20 cellular contexts compared by ENCODE assay signal in genomic region chr7:120320218-120320961, GRCh38. TPM values are rescaled to one million over a fixed set of nuclear protein-coding genes. Genes with fewer than 3 reads are reported as not detected.
DNase-seq lines count a peak whose midpoint lies in the region; ATAC-seq, FAIRE-seq and TF ChIP-seq lines count a peak whose summit lies in the region.
"Had no signal": no experiment of that assay in that cellular context is flagged by ENCODE, and none has a peak within 500 bp of the region (broad histone marks: within the 10 kb centered on the region; RNA-seq: fewer than 3 reads in every experiment).

No MANE protein-coding gene starts in this region.

- H3K27ac ChIP-seq in H1 (ENCODE audit: low read depth, low read length), result no peak overlapping the region
- no peak overlapping the region for H3K27ac ChIP-seq in pancreas
- H3K27ac ChIP-seq: SJSA1 had no signal

- ATAC-seq in GM18868 (IDR thresholded peaks at IDR 0.05; ENCODE audit: unreplicated experiment), result peak; percentile 45
- ATAC-seq in HG03175 (IDR thresholded peaks at IDR 0.05; ENCODE audit: unreplicated experiment), result peak; percentile 42
- ATAC-seq in pancreas, result no peak
- ATAC-seq: Right ventricle myocardium inferior had no signal

- peak overlapping the region; percentile 73 for H3K56ac ChIP-seq in H1 (replicated peaks; ENCODE audit: insufficient read length, low read depth, low read length)

- CTCF ChIA-PET in H1 (lab: Charles Lee; ENCODE audit: partially characterized antibody), result interaction anchor here (0.6 to 1.0 kb wide), 2 partner anchors 8 to 48 kb away, joined by 3 read pairs; partner anchors contain the start of gene KCND2

- H3K4me3 ChIP-seq in H1 (ENCODE audit: extremely low read depth in 1 of 4, insufficient read depth in 2 of 4, low read depth in 3 of 4, low read length in 4 of 4) (no peak overlapping the region), pancreas (no peak overlapping the region)
- H3K4me3 ChIP-seq: SJSA1 had no signal

- WGBS in H1 (ENCODE audit: extremely low coverage in 1 of 2, insufficient coverage in 1 of 2, insufficient read length in 1 of 2, insufficient replicate concordance in 2 of 2, low coverage in 1 of 2, low lambda C conversion rate in 2 of 2, missing lambda C conversion rate in 1 of 2), 2 experiments, result 93% methylated on average over 3 of the region's 3 CpGs; no CpG with 5 or more reads in 1 of the 2 experiments
- WGBS in pancreas, 2 donors, result 47 to 73% methylated on average over 3 of the region's 3 CpGs

- H3K18ac ChIP-seq in H1 (ENCODE audit: extremely low read depth, low read length), result no peak overlapping the region; the same call in 1 of the 2 replicates

- TF ChIP-seq EP300 in H1 (IDR thresholded peaks at IDR 0.05; ENCODE audit: borderline replicate concordance in 1 of 2, low read depth in 2 of 2, low read length in 2 of 2), result no peak

- no peak overlapping the region for H2BK20ac ChIP-seq in H1 (ENCODE audit: low read length)

- POLR2A ChIA-PET in H1 (lab: Charles Lee; ENCODE audit: partially characterized antibody), result no interaction called here

- H3K79me1 ChIP-seq in H1 (ENCODE audit: low read depth, low read length), result no peaks in the 10 kb centered on the region

- no peaks in the 10 kb centered on the region for H3K23me2 ChIP-seq in H1 (ENCODE audit: low read depth, low read length)

- H3K79me2 ChIP-seq in H1 (ENCODE audit: control insufficient read depth in 1 of 2, insufficient read depth in 2 of 2, low read length in 2 of 2), result no peaks in the 10 kb centered on the region

- H2AK5ac ChIP-seq in H1 (ENCODE audit: low read depth, low read length), result no peak overlapping the region; the same call in 1 of the 2 replicates

- no peak overlapping the region for H3K4me2 ChIP-seq in H1 (ENCODE audit: insufficient read depth in 1 of 2, low read depth in 2 of 2, low read length in 2 of 2)

- H3K4me1 ChIP-seq in H1 (replicated peaks in 1 of 4; ENCODE audit: control insufficient read depth in 3 of 4, insufficient read depth in 4 of 4, low read length in 3 of 4), result no peaks in the 10 kb centered on the region
- no peaks in the 10 kb centered on the region for H3K4me1 ChIP-seq in pancreas
- H3K4me1 ChIP-seq: SJSA1 had no signal

- H4K5ac ChIP-seq in H1 (ENCODE audit: insufficient read length, low read depth, low read length), result no peak overlapping the region

- H3K23ac ChIP-seq in H1 (ENCODE audit: insufficient read length), result no peak overlapping the region

- H3K27me3 ChIP-seq in H1 (replicated peaks in 1 of 4; ENCODE audit: control insufficient read depth in 3 of 4, extremely low read depth in 1 of 4, insufficient read depth in 3 of 4, low read length in 3 of 4), result no peaks in the 10 kb centered on the region
- H3K27me3 ChIP-seq in pancreas, result no peaks in the 10 kb centered on the region
- H3K27me3 ChIP-seq: SJSA1 had no signal

- no peak overlapping the region for H2BK5ac ChIP-seq in H1 (ENCODE audit: low read depth, low read length)

- H3K36me3 ChIP-seq in H1 (ENCODE audit: control insufficient read depth in 2 of 4, insufficient read depth in 4 of 4, low read length in 3 of 4) (no peaks in the 10 kb centered on the region), pancreas (no peaks in the 10 kb centered on the region)
- H3K36me3 ChIP-seq: SJSA1 had no signal

- H2AFZ ChIP-seq in H1 (ENCODE audit: low read length), result no peak overlapping the region

- no peak for FAIRE-seq in H1 (lab: Jason Lieb, UNC)
- no peak for FAIRE-seq in pancreas (lab: Jason Lieb, UNC)

- H2BK15ac ChIP-seq in H1 (ENCODE audit: low read length), result no peak overlapping the region

- intact Hi-C loops in pancreas (cut with DNase I), result no loop called here

- no peak for TF ChIP-seq POLR2A in H1 (IDR thresholded peaks at IDR 0.05; ENCODE audit: control extremely low read depth in 1 of 2, low read depth in 2 of 2, low read length in 2 of 2)

- H4K91ac ChIP-seq in H1 (replicated peaks; ENCODE audit: insufficient read length, low read length), result no peak overlapping the region

- no peak overlapping the region for H2BK120ac ChIP-seq in H1 (replicated peaks; ENCODE audit: low read depth, low read length)

- TF ChIP-seq RAD21 in H1 (IDR thresholded peaks at IDR 0.05 in 1 of 2, conservative IDR thresholded peaks at IDR 0.05 in 1 of 2; ENCODE audit: low read depth in 2 of 2, low read length in 2 of 2), result no peak

- H4K8ac ChIP-seq in H1 (ENCODE audit: extremely low read depth, insufficient read depth, low read length), result no peak overlapping the region

- DNase-seq in H1 (ENCODE audit: low read depth in 1 of 2, low spot score in 2 of 2) (no peak), AG20443 (ENCODE audit: low spot score) (no peak), NCI-H2227 (lab: John Stamatoyannopoulos, UW; ENCODE audit: unreplicated experiment) (no peak), pancreas (no peak), NCI-H524 treated with DMSO at 0.1 percent for 48 hours (lab: John Stamatoyannopoulos, UW) (no peak)
- DNase-seq: CD4-positive, CD25-positive, alpha-beta regulatory T cell; DMS79; IMR-90; NCI-H1105; NCI-H2029 treated with DMSO at 0.1 percent for 48 hours; NCI-H345; NCI-H526; OCI-M1; T-helper 1 cell had no signal

- peak overlapping the region; percentile 69 for H3K4ac ChIP-seq in H1 (replicated peaks; ENCODE audit: insufficient read length, low read depth, low read length)

- no peak overlapping the region for H3K14ac ChIP-seq in H1 (ENCODE audit: insufficient read length)

- H2BK12ac ChIP-seq in H1 (ENCODE audit: low read depth, low read length), result no peak overlapping the region

- H4K20me1 ChIP-seq in H1 (replicated peaks in 1 of 2; ENCODE audit: control insufficient read depth in 1 of 2, insufficient read depth in 2 of 2, low read length in 2 of 2), result peaks cover 0 to 2% of the 10 kb centered on the region in 2 experiments

- TF ChIP-seq CTCF in H1 (IDR thresholded peaks at IDR 0.05; ENCODE audit: control extremely low read depth in 1 of 3, insufficient read depth in 1 of 3, low read depth in 1 of 3, low read length in 3 of 3) (no peak), pancreas (IDR thresholded peaks at IDR 0.05) (no peak)

- H3K9me3 ChIP-seq in H1 (ENCODE audit: insufficient read depth in 2 of 2, low read depth in 1 of 2, low read length in 1 of 2), result no peaks in the 10 kb centered on the region
- no peaks in the 10 kb centered on the region for H3K9me3 ChIP-seq in pancreas
- H3K9me3 ChIP-seq: SJSA1 had no signal

- H3K9ac ChIP-seq in H1 (replicated peaks in 1 of 4; ENCODE audit: extremely low read depth in 1 of 4, low read depth in 3 of 4, low read length in 3 of 4), result no peak overlapping the region

TF ChIP-seq in H1, 55 proteins besides CTCF, POLR2A, EP300 and RAD21:
- TF ChIP-seq ATF2 (IDR thresholded peaks at IDR 0.05; ENCODE audit: low read length), result no peak
- no peak for TF ChIP-seq GABPA (IDR thresholded peaks at IDR 0.05; ENCODE audit: borderline replicate concordance, insufficient read depth, low read length)
- no peak for TF ChIP-seq TCF12 (IDR thresholded peaks at IDR 0.05; ENCODE audit: low read depth, low read length)
- TF ChIP-seq ASH2L (IDR thresholded peaks at IDR 0.05; ENCODE audit: low read length), result no peak
- TF ChIP-seq NANOG (IDR thresholded peaks at IDR 0.05; ENCODE audit: insufficient read depth, low read depth, low read length, poor library complexity, severe bottlenecking), result no peak
- TF ChIP-seq RBBP5 (IDR thresholded peaks at IDR 0.05; ENCODE audit: borderline replicate concordance, low read depth, low read length), result no peak
- TF ChIP-seq POLR2AphosphoS5 (IDR thresholded peaks at IDR 0.05; ENCODE audit: low read depth, low read length), result no peak
- no peak for TF ChIP-seq EZH2 (IDR thresholded peaks at IDR 0.05; ENCODE audit: low read depth, low read length, severe bottlenecking)
- TF ChIP-seq CTBP2 (IDR thresholded peaks at IDR 0.05; ENCODE audit: borderline replicate concordance, insufficient read depth, insufficient read length, low read length), result no peak
- TF ChIP-seq SAP30 (IDR thresholded peaks at IDR 0.05; ENCODE audit: insufficient read depth, insufficient replicate concordance, low read length), result no peak
- TF ChIP-seq SIRT6 (IDR thresholded peaks at IDR 0.05; ENCODE audit: low read length), result no peak

RNA-seq across cellular contexts. Expression of gene KCND2, which starts 47.4 kb away (rescaled TPM):
- total RNA-seq in H1 (2021; fragmentation: NEBNext Ultra II Directional; extraction: Animal tissue kit (Norgen Biotek cat#: 25700)), result 7.3 and 7.7 TPM in 2 replicates
- polyA plus RNA-seq in H1 (2011; rRNA removed) (3.0 and 4.6 TPM in 2 replicates), pancreas (under 1 TPM; 0.11 to 0.26 TPM)
- 3.0 TPM for polyA plus RNA-seq in H1 (2011; cell fraction: cytosol; rRNA removed)
- 6.1 TPM for polyA plus RNA-seq in H1 (2011; cell fraction: nucleus; rRNA removed)
- polyA plus RNA-seq in H1 (2012, experiment 1 of 2), result 4.0 to 8.7 TPM (median 6.5 TPM) in 4 replicates
- 0.46 TPM for polyA plus RNA-seq in H1 (2012, experiment 2 of 2)
- 8.2 TPM for polyA plus RNA-seq in H1 (2013, experiment 1 of 2)
- 8.8 TPM for polyA plus RNA-seq in H1 (2013, experiment 2 of 2)
- polyA minus RNA-seq in H1 (2011; rRNA and poly(A)+ RNA removed), result 26.4 and 35.4 TPM in 2 replicates
- 4.1 TPM for polyA minus RNA-seq in H1 (2011; cell fraction: cytosol; rRNA and poly(A)+ RNA removed)
- 70.9 TPM for polyA minus RNA-seq in H1 (2011; cell fraction: nucleus; rRNA and poly(A)+ RNA removed)
- 1 to 10 TPM in 2 of 6 donors, under 1 TPM in 4; 0.13 to 1.2 (median 0.41) TPM for total RNA-seq in pancreas
- total RNA-seq: A673; CD4-positive, CD25-positive, alpha-beta regulatory T cell; Right ventricle myocardium inferior; SJSA1 had no signal
- polyA plus RNA-seq: BJ; CD4-positive, CD25-positive, alpha-beta regulatory T cell; IMR-90 had no signal

Comparison
In these comparisons a context has a peak if more than half of its experiments do, and no peak if none do; other contexts are left out.
1. ATAC-seq: peak in GM18868 (single experiment) and HG03175 (single experiment); none in pancreas (0 of 4).